ENCODE assay signal across 13 cellular contexts in the genomic region with DNA sequence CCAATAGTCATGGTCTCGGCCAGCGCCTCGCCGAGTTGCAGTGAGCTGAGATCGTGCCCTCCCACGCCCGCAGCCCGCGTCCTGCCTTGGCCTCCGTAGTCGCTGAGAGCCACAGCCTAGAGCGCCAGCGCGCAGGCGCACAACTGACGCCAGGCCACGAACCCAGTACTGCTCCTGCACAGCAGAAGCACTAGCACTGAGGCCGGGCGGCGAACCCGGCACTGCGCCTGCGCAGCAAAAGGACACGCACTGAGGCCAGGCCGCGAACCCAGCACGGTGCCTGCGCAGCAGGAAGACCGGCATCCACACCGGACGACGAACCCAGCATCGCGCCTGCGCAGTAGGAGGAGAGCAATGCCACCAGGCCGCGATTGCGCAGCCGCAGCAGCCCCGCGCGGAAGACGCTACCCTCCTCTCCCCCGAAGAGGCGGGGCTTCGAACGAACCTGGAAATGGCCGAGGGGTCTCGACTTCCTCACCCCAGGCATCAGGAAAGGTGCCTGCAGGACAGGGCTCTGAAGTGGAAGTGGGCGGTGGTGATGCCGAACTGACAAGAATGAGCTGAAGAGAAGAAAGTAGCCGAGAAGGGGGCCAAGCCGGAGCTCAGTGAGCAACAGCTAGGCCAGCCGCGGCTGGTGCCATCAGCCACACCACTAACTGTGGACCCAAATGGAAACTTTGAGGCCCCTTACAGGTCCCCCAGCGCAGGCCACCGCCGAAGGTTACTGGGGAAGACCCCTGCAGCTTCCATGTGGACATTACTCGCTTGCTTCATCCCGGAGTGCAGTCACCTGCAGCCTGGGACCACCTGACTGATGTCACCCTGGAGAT. TPM values are rescaled to one million over a fixed set of nuclear protein-coding genes. Genes with fewer than 3 reads are reported as not detected.
DNase-seq lines count a peak whose midpoint lies in the region; ATAC-seq and TF ChIP-seq lines count a peak whose summit lies in the region.
"Had no signal": no experiment of that assay in that cellular context is flagged by ENCODE, and none has a peak within 500 bp of the region (broad histone marks: within the 10 kb centered on the region; RNA-seq: fewer than 3 reads in every experiment).

No MANE protein-coding gene starts in this region.

- peak; percentile 49 to 56 for DNase-seq in activated CD4-positive, alpha-beta T cell treated with anti-CD3 and anti-CD28 coated beads, Interleukin-2, amount 50 U/mL, for 48 hours
- DNase-seq in choroid plexus epithelial cell (ENCODE audit: low read depth) (peak; percentile 26), kidney epithelial cell (ENCODE audit: low read depth) (no peak), HT-29 (ENCODE audit: low spot score) (no peak), mesenchymal stem cell (no peak), amniotic stem cell (lab: John Stamatoyannopoulos, UW) (no peak), NCI-H146 (lab: John Stamatoyannopoulos, UW) (no peak)
- no peak for DNase-seq in stimulated activated effector memory CD8-positive, alpha-beta T cell treated with anti-CD3 and anti-CD28 coated beads, Interleukin-12 subunit alpha, Interleukin-12 subunit beta, amount 100 ng/mL, for 72 hours (ENCODE audit: low spot score in 2 of 2)
- DNase-seq: NCI-H2081 treated with DMSO at 0.1 percent for 48 hours, SHP77 treated with DMSO at 0.1 percent for 48 hours had no signal

- no peak overlapping the region for H3K14ac ChIP-seq in mesenchymal stem cell (ENCODE audit: low read length in 2 of 2)

- H3K4me2 ChIP-seq in mesenchymal stem cell (ENCODE audit: low read length, poor library complexity, severe bottlenecking) = no peak overlapping the region

- TF ChIP-seq CTCF in choroid plexus epithelial cell (conservative IDR thresholded peaks at IDR 0.05; ENCODE audit: low read depth, low read length) (no peak), kidney epithelial cell (IDR thresholded peaks at IDR 0.05; ENCODE audit: insufficient read depth, low read length, poor library complexity, severe bottlenecking) (no peak)

- no peak overlapping the region for H3K27ac ChIP-seq in mesenchymal stem cell (ENCODE audit: low read length, poor library complexity, severe bottlenecking)
- H3K27ac ChIP-seq: thyroid gland had no signal

- no peak overlapping the region for H2BK12ac ChIP-seq in mesenchymal stem cell (ENCODE audit: low read length in 2 of 2)

- no peak overlapping the region for H2AK5ac ChIP-seq in mesenchymal stem cell (ENCODE audit: low read length, severe bottlenecking)

- no peaks in the 10 kb centered on the region for H3K79me1 ChIP-seq in mesenchymal stem cell (replicated peaks; ENCODE audit: low read length, poor library complexity, severe bottlenecking)

- no peak overlapping the region for H2BK5ac ChIP-seq in mesenchymal stem cell (ENCODE audit: low read depth, low read length, poor library complexity, severe bottlenecking)

- H2BK120ac ChIP-seq in mesenchymal stem cell (ENCODE audit: low read depth, low read length) = no peak overlapping the region

- H2AFZ ChIP-seq in mesenchymal stem cell (ENCODE audit: low read depth, low read length) = no peak overlapping the region

- H3K27me3 ChIP-seq in kidney epithelial cell (ENCODE audit: control insufficient read depth, insufficient read depth, low read length) = peaks cover 17% of the 10 kb centered on the region
- H3K27me3 ChIP-seq in mesenchymal stem cell (ENCODE audit: control insufficient read depth in 1 of 2, insufficient read depth in 1 of 2, low read length in 2 of 2) = peaks cover 5 to 24% of the 10 kb centered on the region in 2 experiments
- H3K27me3 ChIP-seq: thyroid gland had no signal

- no peak overlapping the region for H2BK15ac ChIP-seq in mesenchymal stem cell (ENCODE audit: low read depth, poor library complexity, severe bottlenecking)

- H3K4me3 Mint-ChIP-seq in stimulated activated effector memory CD8-positive, alpha-beta T cell treated with anti-CD3 and anti-CD28 coated beads, Interleukin-12 subunit alpha, Interleukin-12 subunit beta, amount 100 ng/mL, for 72 hours = peak overlapping the region; percentile 49

- H3K18ac ChIP-seq in mesenchymal stem cell (ENCODE audit: low read depth in 1 of 2, low read length in 2 of 2) = no peak overlapping the region

- no peaks in the 10 kb centered on the region for H3K4me1 ChIP-seq in mesenchymal stem cell (ENCODE audit: control insufficient read depth, insufficient read depth, low read depth, low read length)

- no peak overlapping the region for H3K27ac Mint-ChIP-seq in stimulated activated effector memory CD8-positive, alpha-beta T cell treated with anti-CD3 and anti-CD28 coated beads, Interleukin-12 subunit alpha, Interleukin-12 subunit beta, amount 100 ng/mL, for 72 hours

- H3K4ac ChIP-seq in mesenchymal stem cell (ENCODE audit: low read depth in 1 of 2, low read length in 2 of 2) = no peak overlapping the region

- peaks cover 11% of the 10 kb centered on the region for H3K4me1 Mint-ChIP-seq in stimulated activated effector memory CD8-positive, alpha-beta T cell treated with anti-CD3 and anti-CD28 coated beads, Interleukin-12 subunit alpha, Interleukin-12 subunit beta, amount 100 ng/mL, for 72 hours

- no peak overlapping the region for H4K8ac ChIP-seq in mesenchymal stem cell (ENCODE audit: low read length)

- H3K9ac ChIP-seq in mesenchymal stem cell (ENCODE audit: low read length) = no peak overlapping the region

- H3K36me3 ChIP-seq in kidney epithelial cell (ENCODE audit: control insufficient read depth, insufficient read depth, low read length) (no peaks in the 10 kb centered on the region), mesenchymal stem cell (ENCODE audit: control insufficient read depth in 1 of 2, insufficient read depth in 2 of 2, low read depth in 1 of 2, low read length in 2 of 2) (peaks cover 0 to 8% of the 10 kb centered on the region in 2 experiments)
- H3K36me3 ChIP-seq: thyroid gland had no signal

- H3K4me3 ChIP-seq in choroid plexus epithelial cell (ENCODE audit: low read depth, low read length) (peak overlapping the region; percentile 39), kidney epithelial cell (ENCODE audit: low read depth, low read length) (peak overlapping the region; percentile 27), mesenchymal stem cell (ENCODE audit: insufficient read depth in 1 of 2, low read depth in 1 of 2, low read length in 2 of 2) (peak overlapping the region in 1 of 2 experiments; percentile 20)

- H3K9me3 Mint-ChIP-seq in stimulated activated effector memory CD8-positive, alpha-beta T cell treated with anti-CD3 and anti-CD28 coated beads, Interleukin-12 subunit alpha, Interleukin-12 subunit beta, amount 100 ng/mL, for 72 hours = no peaks in the 10 kb centered on the region

- no peak overlapping the region for H4K91ac ChIP-seq in mesenchymal stem cell (ENCODE audit: low read length)

- peak; percentile 74 for ATAC-seq in stimulated activated effector memory CD8-positive, alpha-beta T cell treated with anti-CD3 and anti-CD28 coated beads, Interleukin-12 subunit alpha, Interleukin-12 subunit beta, amount 100 ng/mL, for 72 hours

- no peak overlapping the region for H3K23ac ChIP-seq in mesenchymal stem cell (ENCODE audit: low read length in 2 of 2)

- H3K36me3 Mint-ChIP-seq in stimulated activated effector memory CD8-positive, alpha-beta T cell treated with anti-CD3 and anti-CD28 coated beads, Interleukin-12 subunit alpha, Interleukin-12 subunit beta, amount 100 ng/mL, for 72 hours = no peaks in the 10 kb centered on the region

- WGBS in mesenchymal stem cell = 96% methylated on average over 60 of the region's 60 CpGs

- no peaks in the 10 kb centered on the region for H3K9me3 ChIP-seq in mesenchymal stem cell (ENCODE audit: control insufficient read depth, low read length)
- H3K9me3 ChIP-seq: thyroid gland had no signal

RNA-seq across cellular contexts. Expression of a gene that starts 7.5 kb away (rescaled TPM):
- 0.08 and 0.75 TPM in 2 replicates for total RNA-seq in kidney epithelial cell
- 0.05 TPM in 1 of 2 replicates, not detected in the other for total RNA-seq in HT-29 (2014; rRNA removed; shearing (Covaris generic))
- 1.4 TPM for polyA plus RNA-seq in mesenchymal stem cell (2013, experiment 1 of 2)
- polyA plus RNA-seq in mesenchymal stem cell (2013, experiment 2 of 2) = 1.3 TPM
- total RNA-seq: HT1080 had no signal

RNA-seq across cellular contexts. Expression of a gene that starts 24.5 kb away (rescaled TPM):
- 0.38 and 0.55 TPM in 2 replicates for total RNA-seq in kidney epithelial cell
- total RNA-seq in HT-29 (2014; rRNA removed; shearing (Covaris generic)) = not detected in 2 replicates
- not detected for polyA plus RNA-seq in mesenchymal stem cell (2013, experiment 1 of 2)
- not detected for polyA plus RNA-seq in mesenchymal stem cell (2013, experiment 2 of 2)
- total RNA-seq: thyroid gland had no signal

RNA-seq across cellular contexts. Expression of a gene that starts 28.3 kb away (rescaled TPM):
- total RNA-seq in kidney epithelial cell = not detected in 2 replicates
- not detected in 2 replicates for total RNA-seq in HT-29 (2014; rRNA removed; shearing (Covaris generic))
- polyA plus RNA-seq in mesenchymal stem cell (2013, experiment 1 of 2) = not detected
- not detected for polyA plus RNA-seq in mesenchymal stem cell (2013, experiment 2 of 2)
- total RNA-seq: HT1080, lower leg skin, thyroid gland had no signal

Comparison
In these comparisons a context has a peak if more than half of its experiments do, and no peak if none do; other contexts are left out.
1. DNase-seq: peak in activated CD4-positive, alpha-beta T cell treated with anti-CD3 and anti-CD28 coated beads, Interleukin-2, amount 50 U/mL, for 48 hours (2 of 2) and choroid plexus epithelial cell (single experiment); none in kidney epithelial cell (single experiment), stimulated activated effector memory CD8-positive, alpha-beta T cell treated with anti-CD3 and anti-CD28 coated beads, Interleukin-12 subunit alpha, Interleukin-12 subunit beta, amount 100 ng/mL, for 72 hours (0 of 2), HT-29 (single experiment), mesenchymal stem cell (single experiment), amniotic stem cell (single experiment) and NCI-H146 (single experiment).